ENCODE assay signal across 19 cellular contexts in genomic region chr1:64494659-64495058, GRCh38. TPM values are rescaled to one million over a fixed set of nuclear protein-coding genes. Genes with fewer than 3 reads are reported as not detected.
A peak's percentile ranks its signal among the peaks of the same experiment; 100 is the strongest.
DNase-seq lines count a peak whose midpoint lies in the region; ATAC-seq and TF ChIP-seq lines count a peak whose summit lies in the region.
"Had no signal": no experiment of that assay in that cellular context is flagged by ENCODE, and none has a peak within 500 bp of the region (broad histone marks: within the 10 kb centered on the region; RNA-seq: fewer than 3 reads in every experiment).

No MANE protein-coding gene starts in this region.

- H2BK120ac ChIP-seq in mesendoderm (ENCODE audit: low read depth, low read length), result peak overlapping the region; percentile 38

- ATAC-seq in activated naive CD8-positive, alpha-beta T cell treated with anti-CD3 and anti-CD28 coated beads, Interleukin-2, amount 50 U/mL, for 24 hours, result peak; percentile 63
- ATAC-seq: GM12878, Panc1 had no signal

- H3K36me3 ChIP-seq in mesendoderm (ENCODE audit: control insufficient read depth, insufficient read depth, low read length) (no peaks in the 10 kb centered on the region), prostate gland (no peaks in the 10 kb centered on the region)
- H3K36me3 ChIP-seq: BLaER1 treated with 17β-estradiol and CSF1 and Interleukin-3, amounts not matched to agents 10 nM and 100 nM; MG63 had no signal

- TF ChIP-seq CTCF in brain (conservative IDR thresholded peaks at IDR 0.05), result no peak
- no peak for TF ChIP-seq CTCF in prostate gland (IDR thresholded peaks at IDR 0.05)

- TF ChIP-seq POLR2A in prostate gland (IDR thresholded peaks at IDR 0.05), result no peak

- peaks cover 10% of the 10 kb centered on the region for H3K4me1 Mint-ChIP-seq in activated naive CD8-positive, alpha-beta T cell treated with anti-CD3 and anti-CD28 coated beads, Interleukin-2, amount 50 U/mL, for 24 hours
- H3K4me1 Mint-ChIP-seq in activated naive CD8-positive, alpha-beta T cell treated with anti-CD3 and anti-CD28 coated beads for 36 hours, result peaks cover 22% of the 10 kb centered on the region
- peaks cover 92% of the 10 kb centered on the region for H3K4me1 Mint-ChIP-seq in brain
- H3K4me1 Mint-ChIP-seq: CD8-positive, alpha-beta memory T cell had no signal

- H3K27ac ChIP-seq in mesendoderm (ENCODE audit: low read depth, low read length) (no peak overlapping the region), prostate gland (no peak overlapping the region)
- H3K27ac ChIP-seq: BLaER1 treated with 17β-estradiol and CSF1 and Interleukin-3, amounts not matched to agents 10 nM and 100 nM had no signal

- WGBS in mesendoderm (ENCODE audit: extremely low coverage, insufficient coverage, low lambda C conversion rate), result no CpG with 5 or more reads among the region's 2 CpGs
- 47% methylated on average over 2 of the region's 2 CpGs for WGBS in prostate gland

- H3K4me1 ChIP-seq in mesendoderm (ENCODE audit: control insufficient read depth, low read depth, low read length) (peaks cover 26% of the 10 kb centered on the region), prostate gland (replicated peaks) (no peaks in the 10 kb centered on the region)

- no peak overlapping the region for H4K5ac ChIP-seq in mesendoderm (ENCODE audit: low read length)

- H3K4me3 ChIP-seq in mesendoderm (ENCODE audit: low read length) (no peak overlapping the region), prostate gland (no peak overlapping the region)
- H3K4me3 ChIP-seq: BLaER1 treated with 17β-estradiol and CSF1 and Interleukin-3, amounts not matched to agents 10 nM and 100 nM; GM12878; MG63 had no signal

- H3K9ac ChIP-seq in mesendoderm (ENCODE audit: low read length), result no peak overlapping the region
- H3K9ac ChIP-seq: BLaER1 treated with 17β-estradiol and CSF1 and Interleukin-3, amounts not matched to agents 10 nM and 100 nM had no signal

- H2BK5ac ChIP-seq in mesendoderm (ENCODE audit: low read length), result no peak overlapping the region

- no peaks in the 10 kb centered on the region for H3K36me3 Mint-ChIP-seq in activated naive CD8-positive, alpha-beta T cell treated with anti-CD3 and anti-CD28 coated beads, Interleukin-2, amount 50 U/mL, for 24 hours (ENCODE audit: low read depth)
- H3K36me3 Mint-ChIP-seq in activated naive CD8-positive, alpha-beta T cell treated with anti-CD3 and anti-CD28 coated beads for 36 hours, result no peaks in the 10 kb centered on the region
- peaks cover 4% of the 10 kb centered on the region for H3K36me3 Mint-ChIP-seq in brain
- H3K36me3 Mint-ChIP-seq: CD8-positive, alpha-beta memory T cell had no signal

- H3K9me3 Mint-ChIP-seq in activated naive CD8-positive, alpha-beta T cell treated with anti-CD3 and anti-CD28 coated beads, Interleukin-2, amount 50 U/mL, for 24 hours, result no peaks in the 10 kb centered on the region
- no peaks in the 10 kb centered on the region for H3K9me3 Mint-ChIP-seq in activated naive CD8-positive, alpha-beta T cell treated with anti-CD3 and anti-CD28 coated beads for 36 hours
- H3K9me3 Mint-ChIP-seq in brain, result peaks cover 0 to 3% (median 0%) of the 10 kb centered on the region in 5 experiments
- H3K9me3 Mint-ChIP-seq: HFFc6 had no signal

- H3K23ac ChIP-seq in mesendoderm (ENCODE audit: low read length), result no peak overlapping the region

- peak overlapping the region; percentile 87 for H3K18ac ChIP-seq in mesendoderm (ENCODE audit: low read length)

- H4K8ac ChIP-seq in mesendoderm (ENCODE audit: low read depth, low read length), result no peak overlapping the region

- peaks cover 37% of the 10 kb centered on the region for H3K79me2 ChIP-seq in mesendoderm (ENCODE audit: control insufficient read depth, insufficient read depth, low read length)

- H3K4ac ChIP-seq in mesendoderm (ENCODE audit: low read depth, low read length), result no peak overlapping the region

- H2AK5ac ChIP-seq in mesendoderm (ENCODE audit: low read length), result no peak overlapping the region

- H3K4me2 ChIP-seq in mesendoderm (ENCODE audit: low read length), result no peak overlapping the region
- H3K4me2 ChIP-seq: BLaER1 treated with 17β-estradiol and CSF1 and Interleukin-3, amounts not matched to agents 10 nM and 100 nM had no signal

- no peak overlapping the region for H3K4me3 Mint-ChIP-seq in activated naive CD8-positive, alpha-beta T cell treated with anti-CD3 and anti-CD28 coated beads, Interleukin-2, amount 50 U/mL, for 24 hours
- H3K4me3 Mint-ChIP-seq in activated naive CD8-positive, alpha-beta T cell treated with anti-CD3 and anti-CD28 coated beads for 36 hours, result no peak overlapping the region
- H3K4me3 Mint-ChIP-seq in brain, result peak overlapping the region in 2 of 5 experiments; percentile 47 to 64
- H3K4me3 Mint-ChIP-seq: CD8-positive, alpha-beta memory T cell; HFFc6 had no signal

- no peaks in the 10 kb centered on the region for H3K27me3 ChIP-seq in mesendoderm (ENCODE audit: insufficient read depth, low read length, poor library complexity)
- H3K27me3 ChIP-seq in prostate gland (replicated peaks; ENCODE audit: insufficient read depth), result no peaks in the 10 kb centered on the region
- H3K27me3 ChIP-seq: BLaER1 treated with 17β-estradiol and CSF1 and Interleukin-3, amounts not matched to agents 10 nM and 100 nM; MG63 had no signal

- no peaks in the 10 kb centered on the region for H3K9me3 ChIP-seq in prostate gland
- H3K9me3 ChIP-seq: MG63 had no signal

- H2BK15ac ChIP-seq in mesendoderm (replicated peaks; ENCODE audit: low read depth), result no peak overlapping the region

- no peak overlapping the region for H3K56ac ChIP-seq in mesendoderm (ENCODE audit: low read length)

- DNase-seq in activated naive CD8-positive, alpha-beta T cell treated with anti-CD3 and anti-CD28 coated beads, Interleukin-2, amount 50 U/mL, for 24 hours, result no peak
- no peak for DNase-seq in activated naive CD8-positive, alpha-beta T cell treated with anti-CD3 and anti-CD28 coated beads for 36 hours
- DNase-seq in mesendoderm (no peak), T-helper 1 cell (no peak), prostate gland (ENCODE audit: low spot score) (no peak), germinal center (ENCODE audit: low spot score) (no peak)
- DNase-seq: CD8-positive, alpha-beta memory T cell; DMS79 treated with DMSO at 0.1 percent for 48 hours; GDM1; HFFc6; MG63; NCI-H1092; NCI-H146; NCI-H2081; NCI-H510A treated with DMSO at 0.1 percent for 48 hours had no signal

- H3K79me1 ChIP-seq in mesendoderm (ENCODE audit: low read length), result peaks cover 16% of the 10 kb centered on the region

- intact Hi-C loops in prostate gland (cut with DNase I), result no loop called here

- H3K27me3 Mint-ChIP-seq in activated naive CD8-positive, alpha-beta T cell treated with anti-CD3 and anti-CD28 coated beads, Interleukin-2, amount 50 U/mL, for 24 hours, result peaks cover 2% of the 10 kb centered on the region
- H3K27me3 Mint-ChIP-seq in activated naive CD8-positive, alpha-beta T cell treated with anti-CD3 and anti-CD28 coated beads for 36 hours, result no peaks in the 10 kb centered on the region
- H3K27me3 Mint-ChIP-seq in brain, result peaks cover 5% of the 10 kb centered on the region

- H3K27ac Mint-ChIP-seq in activated naive CD8-positive, alpha-beta T cell treated with anti-CD3 and anti-CD28 coated beads, Interleukin-2, amount 50 U/mL, for 24 hours, result no peak overlapping the region
- H3K27ac Mint-ChIP-seq in activated naive CD8-positive, alpha-beta T cell treated with anti-CD3 and anti-CD28 coated beads for 36 hours, result no peak overlapping the region
- peak overlapping the region in 3 of 5 experiments; percentile 78 to 92 (median 83) for H3K27ac Mint-ChIP-seq in brain
- H3K27ac Mint-ChIP-seq: CD8-positive, alpha-beta memory T cell; HFFc6 had no signal

RNA-seq across cellular contexts. Expression of gene CACHD1, which starts 24.7 kb away (rescaled TPM):
- total RNA-seq in activated naive CD8-positive, alpha-beta T cell treated with anti-CD3 and anti-CD28 coated beads for 36 hours, result 1 to 10 TPM; 3.3 to 3.4 TPM
- polyA plus RNA-seq in brain (ENCODE audit: insufficient read depth, low read depth, low replicate concordance), result 6.4 TPM
- 40.3 TPM for polyA plus RNA-seq in mesendoderm (2013, experiment 1 of 2)
- 39.6 TPM for polyA plus RNA-seq in mesendoderm (2013, experiment 2 of 2)
- total RNA-seq in prostate gland, result 10 to 100 TPM; 10.8 to 14.4 TPM
- polyA plus RNA-seq: CD8-positive, alpha-beta memory T cell; GM12878 had no signal

Comparison
In these comparisons a context has a peak if more than half of its experiments do, and no peak if none do; other contexts are left out.
1. H3K27ac Mint-ChIP-seq: peak in brain (3 of 5); none in activated naive CD8-positive, alpha-beta T cell treated with anti-CD3 and anti-CD28 coated beads, Interleukin-2, amount 50 U/mL, for 24 hours (single experiment) and activated naive CD8-positive, alpha-beta T cell treated with anti-CD3 and anti-CD28 coated beads for 36 hours (single experiment).